In the genomic region with DNA sequence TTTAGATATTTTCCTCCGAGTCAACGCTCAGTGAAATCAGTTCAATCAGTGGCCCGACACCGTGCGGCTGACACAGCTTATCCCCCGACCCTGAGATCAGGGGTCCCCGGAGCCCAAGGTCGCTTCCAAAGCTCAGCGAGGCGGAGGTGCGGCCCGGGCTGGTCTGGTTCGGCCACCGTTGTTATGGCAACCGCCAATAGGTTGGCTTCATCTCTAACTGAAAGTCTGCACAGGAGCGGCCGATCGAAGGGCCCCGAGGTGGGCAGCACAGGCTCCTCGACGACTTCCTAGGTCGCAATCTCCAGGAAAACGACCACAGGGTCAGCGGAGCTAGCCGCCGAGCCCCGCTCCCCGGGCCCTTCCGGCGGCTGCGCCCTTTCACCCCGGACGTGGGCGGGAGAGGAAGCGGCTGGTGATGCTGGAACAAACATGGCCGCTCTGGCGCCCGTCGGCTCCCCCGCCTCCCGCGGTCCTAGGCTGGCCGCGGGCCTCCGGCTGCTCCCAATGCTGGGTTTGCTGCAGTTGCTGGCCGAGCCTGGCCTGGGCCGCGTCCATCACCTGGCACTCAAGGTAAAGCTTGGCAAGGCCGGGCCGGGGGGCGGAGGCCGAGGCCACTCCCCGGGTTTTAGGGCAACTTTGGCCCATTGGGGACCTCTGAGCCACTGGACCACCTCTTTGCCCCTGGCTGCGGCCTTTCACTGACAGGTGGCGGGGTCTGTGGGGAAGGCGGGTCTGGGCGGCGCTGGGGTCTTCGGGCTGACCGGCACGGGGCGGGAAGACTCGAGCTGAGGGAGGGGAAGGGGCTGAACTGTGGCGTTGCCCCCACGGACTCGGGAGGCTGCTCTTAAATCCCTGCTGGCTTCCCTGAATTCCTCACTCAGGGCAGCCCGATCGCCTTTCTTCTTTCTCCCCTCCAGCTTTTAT, we compare ENCODE assay signal across 8 cellular contexts. TPM values are rescaled to one million over a fixed set of nuclear protein-coding genes. Genes with fewer than 3 reads are reported as not detected.
A peak's percentile ranks its signal among the peaks of the same experiment; 100 is the strongest.
DNase-seq lines count a peak whose midpoint lies in the region; ATAC-seq and TF ChIP-seq lines count a peak whose summit lies in the region.

A gene (plus strand): TSS at position 403 of the 924 bp plus-strand sequence. CDS start 27 bp downstream, at position 430.

- peak; percentile 74 for DNase-seq in CD14-positive monocyte (ENCODE audit: low spot score)
- DNase-seq in HL-60 (ENCODE audit: low read depth in 1 of 2, low spot score in 1 of 2): peak; percentile 65 to 71
- peak; percentile 89 for DNase-seq in RKO (ENCODE audit: low spot score)
- peak; percentile 44 to 68 for DNase-seq in activated T-helper 1 cell treated with anti-CD3 and anti-CD28 coated beads, Interleukin-2, amount 50 U/mL, for 16 hours (ENCODE audit: low read depth in 1 of 2, low spot score in 1 of 2)
- peak; percentile 56 for DNase-seq in fibroblast of gingiva (ENCODE audit: low read depth)
- peak; percentile 68 to 88 (median 73) for DNase-seq in naive thymus-derived CD4-positive, alpha-beta T cell
- peak; percentile 61 to 77 (median 66) for DNase-seq in stimulated activated naive CD4-positive, alpha-beta T cell (lab: John Stamatoyannopoulos, UW)

- no peaks in the 10 kb centered on the region for H3K27me3 ChIP-seq in HL-60 (ENCODE audit: insufficient read depth, poor library complexity, severe bottlenecking)
- no peaks in the 10 kb centered on the region for H3K27me3 ChIP-seq in naive thymus-derived CD4-positive, alpha-beta T cell (ENCODE audit: control insufficient read depth in 2 of 2, insufficient read depth in 2 of 2, low read length in 2 of 2)

- no peaks in the 10 kb centered on the region for H3K9me3 Mint-ChIP-seq in CD14-positive monocyte
- no peaks in the 10 kb centered on the region for H3K9me3 Mint-ChIP-seq in naive thymus-derived CD4-positive, alpha-beta T cell

- H3K4me1 ChIP-seq in naive thymus-derived CD4-positive, alpha-beta T cell (ENCODE audit: control insufficient read depth in 2 of 2, insufficient read depth in 2 of 2, low read length in 2 of 2): peaks cover 13% of the 10 kb centered on the region in 2 donors

- peak within 1 kb of the TSS; percentile 94 for H3K27ac ChIP-seq in HL-60 (replicated peaks)
- peak within 1 kb of the TSS; percentile 96 for H3K27ac ChIP-seq in naive thymus-derived CD4-positive, alpha-beta T cell (ENCODE audit: low read depth, low read length)

- POLR2A ChIA-PET in naive thymus-derived CD4-positive, alpha-beta T cell (lab: Charles Lee): interaction anchor here (0.6 to 2.1 kb wide), 16 partner anchors 11 to 412 kb away, joined by 3 to 25 read pairs (median 4); a partner anchor contains a TSS

- peak; percentile 79 for ATAC-seq in GM19372 (IDR thresholded peaks at IDR 0.05; ENCODE audit: low read depth, unreplicated experiment)
- ATAC-seq in naive thymus-derived CD4-positive, alpha-beta T cell: peak; percentile 98

- peak within 1 kb of the TSS; percentile 87 to 95 (median 94) for H3K27ac Mint-ChIP-seq in CD14-positive monocyte
- H3K27ac Mint-ChIP-seq in naive thymus-derived CD4-positive, alpha-beta T cell: peak within 1 kb of the TSS; percentile 92 to 95 (median 94)

- CTCF ChIA-PET in naive thymus-derived CD4-positive, alpha-beta T cell (lab: Charles Lee): interaction anchor here (0.5 to 1.8 kb wide), 4 partner anchors 14 to 270 kb away, joined by 3 to 4 read pairs (median 3); no protein-coding TSS in a partner anchor

- peak within 1 kb of the TSS; percentile 81 for H3K4me3 ChIP-seq in HL-60 (replicated peaks; ENCODE audit: insufficient read depth, low read length)
- peak within 1 kb of the TSS; percentile 92 for H3K4me3 ChIP-seq in naive thymus-derived CD4-positive, alpha-beta T cell (ENCODE audit: low read length)

- peaks cover 0 to 8% (median 0%) of the 10 kb centered on the region in 3 experiments for H3K36me3 ChIP-seq in naive thymus-derived CD4-positive, alpha-beta T cell (ENCODE audit: control insufficient read depth in 2 of 3, insufficient read depth in 3 of 3, low read length in 3 of 3)

- peaks cover 6 to 8% of the 10 kb centered on the region in 2 donors for H3K36me3 Mint-ChIP-seq in CD14-positive monocyte
- H3K36me3 Mint-ChIP-seq in naive thymus-derived CD4-positive, alpha-beta T cell: peaks cover 3 to 6% (median 5%) of the 10 kb centered on the region in 5 donors

- H3K4me1 Mint-ChIP-seq in CD14-positive monocyte: peaks cover 31% of the 10 kb centered on the region
- H3K4me1 Mint-ChIP-seq in naive thymus-derived CD4-positive, alpha-beta T cell: peaks cover 6 to 44% (median 32%) of the 10 kb centered on the region in 7 donors

- no peaks in the 10 kb centered on the region for H3K9me3 ChIP-seq in naive thymus-derived CD4-positive, alpha-beta T cell (ENCODE audit: control insufficient read depth in 2 of 3, low read length in 3 of 3)

- no peaks in the 10 kb centered on the region for H3K27me3 Mint-ChIP-seq in CD14-positive monocyte (ENCODE audit: low read depth in 3 of 3)
- H3K27me3 Mint-ChIP-seq in naive thymus-derived CD4-positive, alpha-beta T cell: no peaks in the 10 kb centered on the region

- intact Hi-C loops in CD14-positive monocyte (cut with micrococcal nuclease): no loop called here
- intact Hi-C loops in naive thymus-derived CD4-positive, alpha-beta T cell (cut with micrococcal nuclease): loop anchor here (1.0 to 2.0 kb wide), 4 partner anchors 8 to 229 kb away; a partner anchor contains a TSS

- no peak for TF ChIP-seq CTCF in CD14-positive monocyte (IDR thresholded peaks at IDR 0.05)
- no peak for TF ChIP-seq CTCF in HL-60 (IDR thresholded peaks at IDR 0.05; ENCODE audit: insufficient read depth, low read length)

- H3K4me3 Mint-ChIP-seq in CD14-positive monocyte: peak within 1 kb of the TSS; percentile 88 to 93
- H3K4me3 Mint-ChIP-seq in naive thymus-derived CD4-positive, alpha-beta T cell: peak within 1 kb of the TSS; percentile 90 to 96 (median 94)

RNA-seq across cellular contexts. Expression of the gene that starts here (rescaled TPM):
- polyA plus RNA-seq in CD14-positive monocyte: 1 to 10 TPM; 6.0 TPM
- total RNA-seq in naive thymus-derived CD4-positive, alpha-beta T cell: 10 to 100 TPM; 21.6 to 24.0 (median 22.8) TPM
- polyA plus RNA-seq in naive thymus-derived CD4-positive, alpha-beta T cell: 1 to 10 TPM; 2.8 to 3.0 TPM

Comparison
In these comparisons a context has a peak if more than half of its experiments do, and no peak if none do; other contexts are left out.
1. Peak in every context shown above with its lines: DNase-seq, ATAC-seq, H3K4me3 ChIP-seq and H3K27ac ChIP-seq.
2. intact Hi-C loops: an anchor here in naive thymus-derived CD4-positive, alpha-beta T cell (1.0 to 2.0 kb wide); none called in CD14-positive monocyte.